Comparison of ENCODE assay signal across 15 cellular contexts in the genomic region with DNA sequence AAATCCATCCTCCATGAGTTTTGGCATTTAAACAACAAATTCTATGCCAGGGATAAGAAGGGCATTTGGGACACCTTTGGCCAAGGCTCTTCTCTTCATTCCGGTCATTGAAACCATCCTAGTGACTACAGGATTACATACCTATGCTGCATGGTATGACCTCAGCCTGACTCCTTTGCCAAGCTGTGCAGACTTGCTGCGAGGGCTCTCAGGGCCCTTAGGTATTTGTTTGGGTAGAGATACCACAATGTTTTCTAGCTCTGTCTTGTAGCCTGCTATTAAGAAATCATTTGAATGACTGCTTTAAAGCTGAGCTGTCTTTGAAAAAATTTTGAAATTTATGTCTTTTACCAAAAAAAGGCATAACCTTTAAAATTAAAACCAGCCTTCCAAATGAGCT.
"Had no signal": no experiment of that assay in that cellular context is flagged by ENCODE, and none has a peak within 500 bp of the region (broad histone marks: within the 10 kb centered on the region; RNA-seq: fewer than 3 reads in every experiment).

No MANE protein-coding gene starts in this region.

- H3K27me3 ChIP-seq: hepatocyte, tibial nerve had no signal

- ATAC-seq: activated CD4-positive, CD25-positive, alpha-beta regulatory T cell treated with anti-CD3 and anti-CD28 coated beads, Interleukin-2, amount 50 U/mL, for 24 hours; effector memory CD8-positive, alpha-beta T cell; natural killer cell treated with Interleukin-12 subunit alpha and Interleukin-12 subunit beta and Interleukin-15 and Interleukin-18, amount 100 ng/mL, for 72 hours; stimulated activated naive B cell treated with anti-CD40 and anti-IgM and Interleukin-4, amounts not matched to agents 10 μg/mL and 1 μg/mL and 100 μg/mL, for 72 hours had no signal

- H3K4me1 ChIP-seq: left ventricle myocardium inferior, tibial nerve had no signal

- H3K27ac ChIP-seq: hepatocyte, left ventricle myocardium inferior, tibial nerve had no signal

- DNase-seq: activated naive CD8-positive, alpha-beta T cell treated with anti-CD3 and anti-CD28 coated beads for 36 hours; dermis blood vessel endothelial cell; effector memory CD8-positive, alpha-beta T cell; erythroblast; islet precursor cell; left ventricle myocardium inferior; mesenchymal stem cell; posterior cingulate gyrus; retina; stimulated activated naive B cell treated with anti-CD40 and anti-IgM and Interleukin-4, amounts not matched to agents 10 μg/mL and 1 μg/mL and 100 μg/mL, for 72 hours; T-helper 9 cell had no signal
